In genomic region chr12:51970904-51971646, GRCh38 we compare ENCODE assay signal across 8 cellular contexts. TPM values are rescaled to one million over a fixed set of nuclear protein-coding genes. Genes with fewer than 3 reads are reported as not detected.
A peak's percentile ranks its signal among the peaks of the same experiment; 100 is the strongest.
DNase-seq lines count a peak whose midpoint lies in the region; ATAC-seq and TF ChIP-seq lines count a peak whose summit lies in the region.

No MANE protein-coding gene starts in this region.

- H3K9me3 Mint-ChIP-seq in CD14-positive monocyte (no peaks in the 10 kb centered on the region), progenitor cell of endocrine pancreas (ENCODE audit: low read depth) (peaks cover under 1% of the 10 kb centered on the region)

- H3K4me1 Mint-ChIP-seq in CD14-positive monocyte (peaks cover 76% of the 10 kb centered on the region), progenitor cell of endocrine pancreas (ENCODE audit: low read depth) (peaks cover 46% of the 10 kb centered on the region)

- H3K4me3 Mint-ChIP-seq in CD14-positive monocyte (peak overlapping the region; percentile 6 to 62), progenitor cell of endocrine pancreas (ENCODE audit: low read depth) (no peak overlapping the region)

- H3K36me3 Mint-ChIP-seq in CD14-positive monocyte (peaks cover 31 to 36% of the 10 kb centered on the region in 2 donors), progenitor cell of endocrine pancreas (ENCODE audit: insufficient read depth) (peaks cover 9% of the 10 kb centered on the region)

- peak; percentile 89 for ATAC-seq in GM19043 (IDR thresholded peaks at IDR 0.05; ENCODE audit: low read depth, unreplicated experiment)
- peak; percentile 89 for ATAC-seq in HG03108 (IDR thresholded peaks at IDR 0.05; ENCODE audit: unreplicated experiment)

- TF ChIP-seq CTCF in CD14-positive monocyte (IDR thresholded peaks at IDR 0.05): peak; percentile 73
- peak; percentile 70 for TF ChIP-seq CTCF in progenitor cell of endocrine pancreas (IDR thresholded peaks at IDR 0.05; ENCODE audit: unreplicated experiment)

- H3K27me3 Mint-ChIP-seq in CD14-positive monocyte (ENCODE audit: low read depth in 3 of 3) (peaks cover 0 to 2% (median 0%) of the 10 kb centered on the region in 3 donors), progenitor cell of endocrine pancreas (no peaks in the 10 kb centered on the region)

- H3K27ac Mint-ChIP-seq in CD14-positive monocyte (peak overlapping the region; percentile 87 to 97 (median 97)), progenitor cell of endocrine pancreas (peak overlapping the region; percentile 59)

- DNase-seq in CD14-positive monocyte (ENCODE audit: low spot score): no peak
- DNase-seq in T-helper 22 cell (ENCODE audit: low read depth): peak; percentile 32
- DNase-seq in dermis microvascular lymphatic vessel endothelial cell (ENCODE audit: low read depth in 2 of 2): peak; percentile 66 to 84
- DNase-seq in progenitor cell of endocrine pancreas (ENCODE audit: low spot score, unreplicated experiment): peak; percentile 17
- DNase-seq in cerebellum (ENCODE audit: low spot score): no peak
- no peak for DNase-seq in effector CD8-positive, alpha-beta T cell (lab: John Stamatoyannopoulos, UW)

- intact Hi-C loops in CD14-positive monocyte (cut with micrococcal nuclease): no loop called here

RNA-seq across cellular contexts. Expression of gene ACVR1B, which starts 19.6 kb away (rescaled TPM):
- polyA plus RNA-seq in CD14-positive monocyte: 1 to 10 TPM; 1.8 to 3.9 TPM
- 8.3 and 14.2 TPM in 2 replicates for total RNA-seq in dermis microvascular lymphatic vessel endothelial cell
- total RNA-seq in progenitor cell of endocrine pancreas: 65.1 and 65.7 TPM in 2 replicates
- 36.5 TPM for total RNA-seq in cerebellum

RNA-seq across cellular contexts. Expression of gene TAMALIN, which starts 35.7 kb away (rescaled TPM):
- 1 to 10 TPM in 1 of 2 donors, under 1 TPM in 1; 0.63 to 1.6 TPM for polyA plus RNA-seq in CD14-positive monocyte
- total RNA-seq in dermis microvascular lymphatic vessel endothelial cell (19.4 and 34.0 TPM in 2 replicates), progenitor cell of endocrine pancreas (12.5 and 15.5 TPM in 2 replicates), cerebellum (5.4 TPM)

Comparison
In these comparisons a context has a peak if more than half of its experiments do, and no peak if none do; other contexts are left out.
1. DNase-seq: peak in T-helper 22 cell (single experiment), dermis microvascular lymphatic vessel endothelial cell (2 of 2) and progenitor cell of endocrine pancreas (single experiment); none in CD14-positive monocyte (single experiment), cerebellum (single experiment) and effector CD8-positive, alpha-beta T cell (single experiment).